In genomic region chr5:124929000-124929399, GRCh38 we compare ENCODE assay signal across 24 cellular contexts.
"Had no signal": no experiment of that assay in that cellular context is flagged by ENCODE, and none has a peak within 500 bp of the region (broad histone marks: within the 10 kb centered on the region; RNA-seq: fewer than 3 reads in every experiment).

No MANE protein-coding gene starts in this region.

- ATAC-seq: gastrocnemius medialis, heart right ventricle, left cardiac atrium, left lung, left ventricle myocardium superior, lower lobe of right lung, mucosa of descending colon had no signal

- H3K4me1 ChIP-seq: esophagus squamous epithelium, gastrocnemius medialis, left lung, lower lobe of right lung had no signal

- H3K9me3 ChIP-seq: esophagus squamous epithelium, gastrocnemius medialis, heart right ventricle, left lung, lower lobe of right lung, mucosa of descending colon had no signal

- H3K36me3 ChIP-seq: esophagus squamous epithelium, gastrocnemius medialis, heart right ventricle, left lung, lower lobe of right lung had no signal

- H3K27ac Mint-ChIP-seq: mesothelial cell of epicardium had no signal

- H3K27ac ChIP-seq: coronary artery, dorsolateral prefrontal cortex, esophagus squamous epithelium, gastrocnemius medialis, heart right ventricle, left lung, lower lobe of right lung had no signal

- H3K27me3 ChIP-seq: dorsolateral prefrontal cortex, esophagus squamous epithelium, gastrocnemius medialis, heart right ventricle, left lung had no signal

- FAIRE-seq: colon, endothelial cell of umbilical vein, islet of Langerhans, keratinocyte had no signal

- DNase-seq: dermis blood vessel endothelial cell; dorsolateral prefrontal cortex; effector CD4-positive, alpha-beta T cell; effector memory CD4-positive, alpha-beta T cell; esophagus squamous epithelium; foreskin fibroblast; foreskin melanocyte; gastrocnemius medialis; glutamatergic neuron; head of caudate nucleus; heart right ventricle; hippocampal formation; left cardiac atrium; left lung; left ventricle myocardium superior; lower lobe of right lung; mesenchymal stem cell; mucosa of descending colon had no signal

- H3K36me3 Mint-ChIP-seq: mesothelial cell of epicardium had no signal

- H3K4me3 ChIP-seq: coronary artery, dorsolateral prefrontal cortex, esophagus squamous epithelium, gastrocnemius medialis, heart right ventricle, left lung, lower lobe of right lung, mucosa of descending colon had no signal

- H3K4me3 Mint-ChIP-seq: mesothelial cell of epicardium had no signal
